ENCODE assay signal across 9 cellular contexts in the genomic region with DNA sequence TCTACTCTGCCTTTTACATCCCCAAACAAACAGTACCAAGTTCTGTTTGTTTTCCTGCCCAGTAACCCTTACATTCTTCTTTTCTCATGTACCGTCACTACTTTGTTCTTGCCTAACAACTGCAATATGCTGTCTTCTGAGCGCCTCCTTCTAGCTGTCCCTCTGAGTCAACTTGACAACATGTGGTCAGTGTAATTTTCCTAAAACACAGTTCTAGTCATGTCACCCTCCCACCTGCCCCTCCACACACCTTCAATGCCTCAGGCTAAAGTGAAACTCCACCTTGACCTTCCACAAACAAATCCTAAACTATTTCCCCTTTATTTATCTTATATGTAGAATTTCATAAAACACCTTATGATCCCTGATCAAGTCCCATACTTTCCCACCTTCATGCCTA. TPM values are rescaled to one million over a fixed set of nuclear protein-coding genes. Genes with fewer than 3 reads are reported as not detected.
DNase-seq lines count a peak whose midpoint lies in the region; ATAC-seq lines count a peak whose summit lies in the region.
"Had no signal": no experiment of that assay in that cellular context is flagged by ENCODE, and none has a peak within 500 bp of the region (broad histone marks: within the 10 kb centered on the region; RNA-seq: fewer than 3 reads in every experiment).

No MANE protein-coding gene starts in this region.

- H3K4me1 Mint-ChIP-seq in activated T-helper 2 cell treated with anti-CD3 and anti-CD28 coated beads, Interferon-gamma antibody, Interleukin-2, Interleukin-4, amounts not matched to agents 10 μg/mL and 5 μg/mL and 100 μg/mL, durations not matched to agents 14 hours and 24 hours and 36 hours (ENCODE audit: low read depth) = peaks cover 29% of the 10 kb centered on the region
- H3K4me1 Mint-ChIP-seq in naive thymus-derived CD4-positive, alpha-beta T cell = peaks cover 0 to 7% (median 5%) of the 10 kb centered on the region in 7 donors

- H3K4me1 ChIP-seq in naive thymus-derived CD4-positive, alpha-beta T cell (ENCODE audit: control insufficient read depth in 2 of 2, insufficient read depth in 2 of 2, low read length in 2 of 2) = no peaks in the 10 kb centered on the region
- no peaks in the 10 kb centered on the region; the same call in 1 of the 2 replicates for H3K4me1 ChIP-seq in HAP-1

- H3K9me3 ChIP-seq in naive thymus-derived CD4-positive, alpha-beta T cell (ENCODE audit: control insufficient read depth in 2 of 3, low read length in 3 of 3) = no peaks in the 10 kb centered on the region
- no peaks in the 10 kb centered on the region for H3K9me3 ChIP-seq in HAP-1

- peak overlapping the region; percentile 16 for H3K27ac Mint-ChIP-seq in activated T-helper 2 cell treated with anti-CD3 and anti-CD28 coated beads, Interferon-gamma antibody, Interleukin-2, Interleukin-4, amounts not matched to agents 10 μg/mL and 5 μg/mL and 100 μg/mL, durations not matched to agents 14 hours and 24 hours and 36 hours
- H3K27ac Mint-ChIP-seq in naive thymus-derived CD4-positive, alpha-beta T cell = no peak overlapping the region

- peaks cover 9% of the 10 kb centered on the region for H3K27me3 Mint-ChIP-seq in activated T-helper 2 cell treated with anti-CD3 and anti-CD28 coated beads, Interferon-gamma antibody, Interleukin-2, Interleukin-4, amounts not matched to agents 10 μg/mL and 5 μg/mL and 100 μg/mL, durations not matched to agents 14 hours and 24 hours and 36 hours (ENCODE audit: low read depth)
- peaks cover 0 to 41% (median 14%) of the 10 kb centered on the region in 5 donors for H3K27me3 Mint-ChIP-seq in naive thymus-derived CD4-positive, alpha-beta T cell

- CTCF ChIA-PET in naive thymus-derived CD4-positive, alpha-beta T cell (lab: Charles Lee) = interaction anchor here (0.7 to 3.4 kb wide), 2 partner anchors 19 to 27 kb away, joined by 3 to 18 read pairs; a partner anchor contains a TSS

- ATAC-seq in GM18502 (IDR thresholded peaks at IDR 0.05; ENCODE audit: poor library complexity, unreplicated experiment) (peak; percentile 78), GM19463 (IDR thresholded peaks at IDR 0.05; ENCODE audit: unreplicated experiment) (peak; percentile 75), HG02981 (IDR thresholded peaks at IDR 0.05; ENCODE audit: unreplicated experiment) (peak; percentile 58)
- no peak for ATAC-seq in naive thymus-derived CD4-positive, alpha-beta T cell

- POLR2A ChIA-PET in naive thymus-derived CD4-positive, alpha-beta T cell (lab: Charles Lee) = no interaction called here

- H3K9me3 Mint-ChIP-seq in activated T-helper 2 cell treated with anti-CD3 and anti-CD28 coated beads, Interferon-gamma antibody, Interleukin-2, Interleukin-4, amounts not matched to agents 10 μg/mL and 5 μg/mL and 100 μg/mL, durations not matched to agents 14 hours and 24 hours and 36 hours = no peaks in the 10 kb centered on the region
- H3K9me3 Mint-ChIP-seq in naive thymus-derived CD4-positive, alpha-beta T cell = peaks cover 0 to 1% (median 0%) of the 10 kb centered on the region in 11 donors

- H3K4me3 ChIP-seq in naive thymus-derived CD4-positive, alpha-beta T cell (ENCODE audit: low read length) = no peak overlapping the region
- no peak overlapping the region for H3K4me3 ChIP-seq in HAP-1

- H3K36me3 ChIP-seq in naive thymus-derived CD4-positive, alpha-beta T cell (ENCODE audit: control insufficient read depth in 2 of 3, insufficient read depth in 3 of 3, low read length in 3 of 3) = no peaks in the 10 kb centered on the region
- no peaks in the 10 kb centered on the region for H3K36me3 ChIP-seq in HAP-1 (replicated peaks)

- H3K27me3 ChIP-seq in naive thymus-derived CD4-positive, alpha-beta T cell (ENCODE audit: control insufficient read depth in 2 of 2, insufficient read depth in 2 of 2, low read length in 2 of 2) = no peaks in the 10 kb centered on the region
- peaks cover 5% of the 10 kb centered on the region; the same call in 1 of the 2 replicates for H3K27me3 ChIP-seq in HAP-1 (ENCODE audit: low read depth)

- DNase-seq in activated T-helper 2 cell treated with anti-CD3 and anti-CD28 coated beads, Interferon-gamma antibody, Interleukin-2, Interleukin-4, amounts not matched to agents 10 μg/mL and 5 μg/mL and 100 μg/mL, durations not matched to agents 14 hours and 24 hours and 36 hours (ENCODE audit: low spot score) = no peak
- no peak for DNase-seq in naive thymus-derived CD4-positive, alpha-beta T cell
- DNase-seq in NCI-H2171 treated with DMSO at 0.1 percent for 48 hours (lab: John Stamatoyannopoulos, UW) = no peak
- DNase-seq in HAP-1 (ENCODE audit: low spot score in 2 of 2) = no peak
- no peak for DNase-seq in iPS-NIHi11 (ENCODE audit: low spot score)
- DNase-seq: occipital lobe had no signal

- intact Hi-C loops in activated T-helper 2 cell treated with anti-CD3 and anti-CD28 coated beads, Interferon-gamma antibody, Interleukin-2, Interleukin-4, amounts not matched to agents 10 μg/mL and 5 μg/mL and 100 μg/mL, durations not matched to agents 14 hours and 24 hours and 36 hours (cut with micrococcal nuclease) = loop anchor here (5.0 kb wide), 1 partner anchor 115 kb away; no protein-coding TSS in a partner anchor
- intact Hi-C loops in naive thymus-derived CD4-positive, alpha-beta T cell (cut with micrococcal nuclease) = loop anchor here (5.0 to 10.0 kb wide), 2 partner anchors 635 to 768 kb away; a partner anchor contains a TSS

- no peak overlapping the region for H3K27ac ChIP-seq in naive thymus-derived CD4-positive, alpha-beta T cell (ENCODE audit: low read depth, low read length)

- in situ Hi-C loops in HAP-1 (cut with MboI; ENCODE audit: low sequenced_read_pairs) = no loop called here

- no peak overlapping the region for H3K4me3 Mint-ChIP-seq in activated T-helper 2 cell treated with anti-CD3 and anti-CD28 coated beads, Interferon-gamma antibody, Interleukin-2, Interleukin-4, amounts not matched to agents 10 μg/mL and 5 μg/mL and 100 μg/mL, durations not matched to agents 14 hours and 24 hours and 36 hours (ENCODE audit: low read depth)
- no peak overlapping the region for H3K4me3 Mint-ChIP-seq in naive thymus-derived CD4-positive, alpha-beta T cell

- H3K36me3 Mint-ChIP-seq in activated T-helper 2 cell treated with anti-CD3 and anti-CD28 coated beads, Interferon-gamma antibody, Interleukin-2, Interleukin-4, amounts not matched to agents 10 μg/mL and 5 μg/mL and 100 μg/mL, durations not matched to agents 14 hours and 24 hours and 36 hours (ENCODE audit: low read depth) = no peaks in the 10 kb centered on the region
- H3K36me3 Mint-ChIP-seq in naive thymus-derived CD4-positive, alpha-beta T cell = no peaks in the 10 kb centered on the region

RNA-seq across cellular contexts. Expression of a gene that starts 18.0 kb away (rescaled TPM):
- 112 TPM in 2 replicates for total RNA-seq in activated T-helper 2 cell treated with anti-CD3 and anti-CD28 coated beads, Interferon-gamma antibody, Interleukin-2, Interleukin-4, amounts not matched to agents 10 μg/mL and 5 μg/mL and 100 μg/mL, durations not matched to agents 14 hours and 24 hours and 36 hours
- 10 to 100 TPM; 18.6 to 36.5 (median 34.8) TPM for total RNA-seq in naive thymus-derived CD4-positive, alpha-beta T cell
- 10 to 100 TPM; 47.1 to 59.6 TPM for polyA plus RNA-seq in naive thymus-derived CD4-positive, alpha-beta T cell
